8 cellular contexts compared by ENCODE assay signal in the genomic region with DNA sequence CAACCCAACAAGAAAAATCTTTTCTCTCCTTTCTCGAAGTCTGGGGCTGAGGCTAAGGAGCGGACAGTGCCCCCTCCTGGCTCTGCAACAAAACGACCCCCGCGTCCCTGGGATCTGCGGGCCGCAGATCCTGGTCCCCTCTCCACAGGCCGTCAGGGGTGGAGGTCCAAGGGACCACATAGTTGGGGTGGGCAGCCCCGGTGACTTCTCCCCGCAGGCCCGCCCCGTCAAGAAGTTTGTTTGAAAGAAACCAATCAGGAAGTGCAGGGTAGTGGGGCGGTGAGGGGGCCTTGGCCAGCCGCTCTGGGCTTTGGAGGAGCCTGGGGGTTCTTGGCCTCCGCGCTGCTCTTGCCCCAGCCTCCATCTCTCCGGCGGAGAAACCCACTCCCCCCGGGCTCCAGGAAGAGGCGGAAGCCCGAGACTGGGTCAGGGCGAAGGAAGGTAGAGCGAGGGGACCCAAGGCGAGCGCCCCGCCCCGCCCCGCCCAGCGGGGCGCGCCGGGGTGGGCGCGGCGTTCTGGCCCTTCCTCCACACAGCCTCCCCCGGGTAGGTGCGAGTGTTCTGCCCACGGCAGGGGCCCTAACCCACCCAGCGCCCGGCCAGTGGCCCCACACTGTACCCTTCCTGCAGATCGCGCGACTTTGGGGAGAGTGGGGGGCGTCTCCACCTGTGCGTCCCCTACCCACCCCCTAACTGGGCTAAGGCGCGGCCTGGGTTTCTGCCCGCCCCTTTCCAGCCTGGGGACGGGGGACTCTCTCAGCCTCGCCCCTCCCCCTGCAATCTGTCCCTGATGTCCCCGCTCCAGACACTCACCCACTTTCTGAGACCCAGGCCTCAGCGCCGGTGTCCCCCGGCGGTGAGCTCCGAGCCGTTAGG. TPM values are rescaled to one million over a fixed set of nuclear protein-coding genes. Genes with fewer than 3 reads are reported as not detected.
DNase-seq lines count a peak whose midpoint lies in the region; ATAC-seq and TF ChIP-seq lines count a peak whose summit lies in the region.

No MANE protein-coding gene starts in this region.

- no peak for TF ChIP-seq POLR2A in gastroesophageal sphincter (IDR thresholded peaks at IDR 0.05)

- no peaks in the 10 kb centered on the region for H3K27me3 ChIP-seq in gastroesophageal sphincter
- no peaks in the 10 kb centered on the region for H3K27me3 ChIP-seq in parathyroid adenoma (ENCODE audit: control insufficient read depth, insufficient read depth, low read length)

- DNase-seq in D341Med (ENCODE audit: low spot score), result peak; percentile 78
- DNase-seq in MV-4-11 (lab: John Stamatoyannopoulos, UW), result peak; percentile 3
- DNase-seq in activated T-cell treated with anti-CD3 and anti-CD28 coated beads, Interleukin-2, amount 50 U/mL, for 48 hours, result peak; percentile 50 to 54

- H3K4me3 ChIP-seq in gastroesophageal sphincter, result peak overlapping the region; percentile 57 to 93
- H3K4me3 ChIP-seq in parathyroid adenoma (ENCODE audit: low read depth, low read length), result peak overlapping the region; percentile 55

- H3K27ac ChIP-seq in gastroesophageal sphincter (peak overlapping the region; percentile 0 to 81 (median 70)), parathyroid adenoma (peak overlapping the region; percentile 29)

- ATAC-seq in gastroesophageal sphincter (peak; percentile 6), HG03521 (IDR thresholded peaks at IDR 0.05; ENCODE audit: unreplicated experiment) (no peak), HG03520 (IDR thresholded peaks at IDR 0.05; ENCODE audit: unreplicated experiment) (no peak), GM19467 (IDR thresholded peaks at IDR 0.05; ENCODE audit: unreplicated experiment) (no peak)

- WGBS in gastroesophageal sphincter (ENCODE audit: low coverage in 1 of 2), 2 donors, result no CpG with 5 or more reads among the region's 57 CpGs

- peak in 3 of 4 experiments; percentile 18 to 62 (median 47) for TF ChIP-seq CTCF in gastroesophageal sphincter (IDR thresholded peaks at IDR 0.05)
- peak; percentile 13 for TF ChIP-seq CTCF in parathyroid adenoma (IDR thresholded peaks at IDR 0.05)

- H3K9ac ChIP-seq in parathyroid adenoma, result no peak overlapping the region

- no peak for TF ChIP-seq EP300 in gastroesophageal sphincter (IDR thresholded peaks at IDR 0.05)

- H2AFZ ChIP-seq in parathyroid adenoma, result peak overlapping the region; percentile 77

- peaks cover 0 to 73% (median 6%) of the 10 kb centered on the region in 3 donors for H3K4me1 ChIP-seq in gastroesophageal sphincter
- no peaks in the 10 kb centered on the region for H3K4me1 ChIP-seq in parathyroid adenoma

- peak overlapping the region; percentile 87 for H3K4me2 ChIP-seq in parathyroid adenoma (ENCODE audit: low read length)

- H3K9me3 ChIP-seq in gastroesophageal sphincter (no peaks in the 10 kb centered on the region), parathyroid adenoma (ENCODE audit: control insufficient read depth, low read length) (no peaks in the 10 kb centered on the region)

- H3K36me3 ChIP-seq in gastroesophageal sphincter (no peaks in the 10 kb centered on the region), parathyroid adenoma (ENCODE audit: control insufficient read depth, insufficient read depth, low read length) (no peaks in the 10 kb centered on the region)

- no peaks in the 10 kb centered on the region for H3K79me2 ChIP-seq in parathyroid adenoma

RNA-seq across cellular contexts. Expression of a gene that starts 1.3 kb away (rescaled TPM):
- total RNA-seq in gastroesophageal sphincter, result 100 to 1,000 TPM in 1 of 4 donors, 10 to 100 TPM in 3; 19.8 to 110 (median 40.8) TPM

Comparison
In these comparisons a context has a peak if more than half of its experiments do, and no peak if none do; other contexts are left out.
1. DNase-seq: peak in every context shown above with its lines; median percentile 78 in D341Med; 52 in activated T-cell treated with anti-CD3 and anti-CD28 coated beads, Interleukin-2, amount 50 U/mL, for 48 hours; 3 in MV-4-11.